ENCODE assay signal across 23 cellular contexts in the genomic region with DNA sequence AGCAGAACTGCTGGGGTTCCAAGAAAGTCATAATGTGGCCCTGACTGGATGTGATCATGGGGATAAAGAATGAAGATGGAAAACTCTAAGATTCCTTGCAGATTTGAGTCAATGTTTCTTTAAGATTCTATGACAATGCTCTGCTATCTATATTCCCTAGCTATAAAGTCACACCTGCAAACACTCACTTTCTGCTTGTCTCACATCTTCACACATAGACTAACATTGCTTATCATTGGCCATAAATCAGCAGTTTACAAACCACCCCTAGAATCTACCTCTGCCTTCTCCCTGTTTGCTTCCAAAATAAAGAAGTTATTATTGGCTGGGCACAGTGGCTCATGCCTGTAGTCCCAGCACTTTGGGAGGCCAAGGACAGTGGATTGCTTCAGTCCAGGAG. TPM values are rescaled to one million over a fixed set of nuclear protein-coding genes. Genes with fewer than 3 reads are reported as not detected.
DNase-seq lines count a peak whose midpoint lies in the region; ATAC-seq and TF ChIP-seq lines count a peak whose summit lies in the region.
"Had no signal": no experiment of that assay in that cellular context is flagged by ENCODE, and none has a peak within 500 bp of the region (broad histone marks: within the 10 kb centered on the region; RNA-seq: fewer than 3 reads in every experiment).

No MANE protein-coding gene starts in this region.

- no peak overlapping the region for H3K9ac ChIP-seq in colonic mucosa (ENCODE audit: low read depth in 2 of 2, low read length in 2 of 2)
- H3K9ac ChIP-seq: BLaER1 had no signal

- intact Hi-C loops in mucosa of descending colon (cut with DNase I, micrococcal nuclease) (no loop called here), colonic mucosa (cut with DNase I) (no loop called here)

- H3K27me3 ChIP-seq in colonic mucosa: no peaks in the 10 kb centered on the region
- H3K27me3 ChIP-seq: BE2C, BLaER1 had no signal

- no peak for TF ChIP-seq CTCF in LNCaP clone FGC (IDR thresholded peaks at IDR 0.05; ENCODE audit: control insufficient read depth, extremely low read depth, insufficient read depth)
- TF ChIP-seq CTCF in mucosa of descending colon (IDR thresholded peaks at IDR 0.05): no peak
- TF ChIP-seq CTCF in colonic mucosa (IDR thresholded peaks at IDR 0.05): no peak

- DNase-seq in LNCaP clone FGC (ENCODE audit: low read depth): peak; percentile 37
- DNase-seq in mucosa of descending colon: no peak
- DNase-seq in colonic mucosa: no peak
- DNase-seq: 8988T; ACHN; BE2C; C1 segment of cervical spinal cord; CD4-positive, alpha-beta memory T cell; CD4-positive, CD25-positive, alpha-beta regulatory T cell; CD8-positive, alpha-beta memory T cell; COR-L47; DMS 273 treated with DMSO at 0.1 percent for 48 hours; DMS153; DMS53; DMS79; DND-41; EL; GDM1 had no signal

- H3K4me3 ChIP-seq in LNCaP clone FGC (ENCODE audit: low read depth, low read length) (no peak overlapping the region), mucosa of descending colon (no peak overlapping the region), colonic mucosa (no peak overlapping the region)
- H3K4me3 ChIP-seq: BLaER1, GM12878 had no signal

- ATAC-seq in mucosa of descending colon: peak; percentile 47
- no peak for ATAC-seq in HG03108 (IDR thresholded peaks at IDR 0.05; ENCODE audit: unreplicated experiment)
- ATAC-seq in HG02759 (IDR thresholded peaks at IDR 0.05; ENCODE audit: unreplicated experiment): no peak
- ATAC-seq: GM12878 had no signal

- no peaks in the 10 kb centered on the region for H3K9me3 ChIP-seq in mucosa of descending colon
- no peaks in the 10 kb centered on the region for H3K9me3 ChIP-seq in colonic mucosa
- H3K9me3 ChIP-seq: BE2C had no signal

- no peaks in the 10 kb centered on the region for H3K4me1 ChIP-seq in mucosa of descending colon (ENCODE audit: low read depth)
- H3K4me1 ChIP-seq in colonic mucosa: no peaks in the 10 kb centered on the region
- H3K4me1 ChIP-seq: BE2C had no signal

- no peak overlapping the region for H3K27ac ChIP-seq in colonic mucosa
- H3K27ac ChIP-seq: BLaER1 had no signal

- H3K36me3 ChIP-seq in mucosa of descending colon (ENCODE audit: low read depth) (no peaks in the 10 kb centered on the region), colonic mucosa (no peaks in the 10 kb centered on the region)
- H3K36me3 ChIP-seq: BE2C, BLaER1 had no signal

RNA-seq across cellular contexts. Expression of gene NPL, which starts 33.1 kb away (rescaled TPM):
- total RNA-seq in mucosa of descending colon: 10 to 100 TPM in 2 of 3 donors, 1 to 10 TPM in 1; 8.1 to 12.5 (median 12.1) TPM
- total RNA-seq in colonic mucosa: 1 to 10 TPM; 6.4 to 8.5 TPM
- total RNA-seq: G401 had no signal
